ENCODE assay signal across 6 cellular contexts in the genomic region with DNA sequence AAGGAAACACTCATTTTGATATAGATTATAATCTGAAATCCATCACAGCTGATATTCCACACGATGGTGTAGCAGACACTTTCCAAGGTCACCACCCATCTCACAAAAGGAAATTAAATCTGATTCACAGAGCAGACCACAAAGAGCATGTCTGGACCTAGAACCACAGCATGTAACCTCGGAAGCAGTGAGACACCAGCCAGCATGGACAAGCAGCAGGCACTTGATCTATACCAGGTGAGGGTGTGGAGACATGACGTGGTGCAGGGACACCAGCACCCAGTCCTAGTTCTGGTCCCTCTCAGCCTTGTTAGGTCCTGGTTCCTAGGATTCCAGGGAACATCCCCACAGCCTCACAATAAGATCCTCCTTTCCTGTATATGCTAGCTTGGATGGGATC.
DNase-seq lines count a peak whose midpoint lies in the region; ATAC-seq and TF ChIP-seq lines count a peak whose summit lies in the region.
"Not testable (repeated sequence)": the region's sequence is repeated elsewhere in the genome, so short reads cannot be mapped to it uniquely, and the experiment has no call there.

No MANE protein-coding gene starts in this region.

- not testable (repeated sequence) for DNase-seq in PC-3; mucosa of descending colon; stimulated activated naive CD8-positive, alpha-beta T cell treated with anti-CD3 and anti-CD28 coated beads, Interleukin-15, amount 100 ng/mL, for 72 hours

- H3K9ac ChIP-seq in PC-3 (ENCODE audit: low read length) = not testable (repeated sequence)

- H3K9me3 Mint-ChIP-seq in activated T-helper 17 cell treated with anti-CD3 and anti-CD28 coated beads, Interleukin-2, amount 50 U/mL, for 72 hours; stimulated activated naive CD8-positive, alpha-beta T cell treated with anti-CD3 and anti-CD28 coated beads, Interleukin-15, amount 100 ng/mL, for 72 hours: not testable (repeated sequence)

- H3K36me3 Mint-ChIP-seq in activated T-helper 17 cell treated with anti-CD3 and anti-CD28 coated beads, Interleukin-2, amount 50 U/mL, for 72 hours (ENCODE audit: low read depth) = not testable (repeated sequence)

- not testable (repeated sequence) for H3K27me3 Mint-ChIP-seq in activated T-helper 17 cell treated with anti-CD3 and anti-CD28 coated beads, Interleukin-2, amount 50 U/mL, for 72 hours; stimulated activated naive CD8-positive, alpha-beta T cell treated with anti-CD3 and anti-CD28 coated beads, Interleukin-15, amount 100 ng/mL, for 72 hours

- not testable (repeated sequence) for H3K9me2 ChIP-seq in PC-3 (replicated peaks; ENCODE audit: low read length)

- H3K9me3 ChIP-seq in PC-3 (ENCODE audit: low read length); mucosa of descending colon: not testable (repeated sequence)

- not testable (repeated sequence) for H4K20me1 ChIP-seq in PC-3 (ENCODE audit: low read length)

- POLR2A ChIA-PET in PC-3 (lab: Charles Lee; ENCODE audit: unreplicated experiment) = not testable (repeated sequence)

- H3F3A ChIP-seq in PC-3 (ENCODE audit: low read length, unreplicated experiment) = not testable (repeated sequence)

- not testable (repeated sequence) for H3K36me3 ChIP-seq in PC-3 (ENCODE audit: low read depth, low read length); mucosa of descending colon (ENCODE audit: low read depth)

- H3K27me3 ChIP-seq in PC-3 (ENCODE audit: low read length) = not testable (repeated sequence)

- H3K4me1 ChIP-seq in PC-3 (ENCODE audit: insufficient read depth, low read length); mucosa of descending colon (ENCODE audit: low read depth): not testable (repeated sequence)

- not testable (repeated sequence) for H2AFZ ChIP-seq in PC-3 (ENCODE audit: low read length)

- H3K79me2 ChIP-seq in PC-3 (ENCODE audit: low read length) = not testable (repeated sequence)

- BruUV-seq in PC-3 (replicated peaks; lab: Mats Ljungman, UMichigan) = not testable (repeated sequence)

- H3K4me3 Mint-ChIP-seq in activated T-helper 17 cell treated with anti-CD3 and anti-CD28 coated beads, Interleukin-2, amount 50 U/mL, for 72 hours; stimulated activated naive CD8-positive, alpha-beta T cell treated with anti-CD3 and anti-CD28 coated beads, Interleukin-15, amount 100 ng/mL, for 72 hours: not testable (repeated sequence)

- intact Hi-C loops in PC-3 (cut with micrococcal nuclease); mucosa of descending colon (cut with DNase I, micrococcal nuclease): not testable (repeated sequence)

- H3K27ac Mint-ChIP-seq in activated T-helper 17 cell treated with anti-CD3 and anti-CD28 coated beads, Interleukin-2, amount 50 U/mL, for 72 hours; stimulated activated naive CD8-positive, alpha-beta T cell treated with anti-CD3 and anti-CD28 coated beads, Interleukin-15, amount 100 ng/mL, for 72 hours: not testable (repeated sequence)

- not testable (repeated sequence) for H3K27ac ChIP-seq in PC-3 (ENCODE audit: low read length)

- H3K4me2 ChIP-seq in PC-3 (ENCODE audit: low read length) = not testable (repeated sequence)

- peak; percentile 13; the same call in 1 of the 2 replicates for ATAC-seq in PC-3
- ATAC-seq in SK-N-SH treated with all-trans-retinoic acid at 6 μM for 48 hours = peak; percentile 23
- peak; percentile 69 for ATAC-seq in activated T-helper 17 cell treated with anti-CD3 and anti-CD28 coated beads, Interleukin-2, amount 50 U/mL, for 72 hours (replicated peaks)
- ATAC-seq in esophagus mucosa = peak; percentile 69
- ATAC-seq in mucosa of descending colon = peak; percentile 27
- peak; percentile 63 for ATAC-seq in stimulated activated naive CD8-positive, alpha-beta T cell treated with anti-CD3 and anti-CD28 coated beads, Interleukin-15, amount 100 ng/mL, for 72 hours

- H3K4me3 ChIP-seq in PC-3 (ENCODE audit: low read length); mucosa of descending colon: not testable (repeated sequence)

- CTCF ChIA-PET in PC-3 (lab: Charles Lee) = not testable (repeated sequence)

- not testable (repeated sequence) for TF ChIP-seq CTCF in PC-3 (conservative IDR thresholded peaks at IDR 0.05; ENCODE audit: low read depth, low read length); mucosa of descending colon (IDR thresholded peaks at IDR 0.05)

- H3K4me1 Mint-ChIP-seq in activated T-helper 17 cell treated with anti-CD3 and anti-CD28 coated beads, Interleukin-2, amount 50 U/mL, for 72 hours; stimulated activated naive CD8-positive, alpha-beta T cell treated with anti-CD3 and anti-CD28 coated beads, Interleukin-15, amount 100 ng/mL, for 72 hours: not testable (repeated sequence)

Comparison
In these comparisons a context has a peak if more than half of its experiments do, and no peak if none do; other contexts are left out.
1. ATAC-seq: peak in every context shown above with its lines; median percentile 69 in activated T-helper 17 cell treated with anti-CD3 and anti-CD28 coated beads, Interleukin-2, amount 50 U/mL, for 72 hours; 69 in esophagus mucosa; 63 in stimulated activated naive CD8-positive, alpha-beta T cell treated with anti-CD3 and anti-CD28 coated beads, Interleukin-15, amount 100 ng/mL, for 72 hours; 27 in mucosa of descending colon; 23 in SK-N-SH treated with all-trans-retinoic acid at 6 μM for 48 hours; 13 in PC-3.